In genomic region chr17:65902165-65902564, GRCh38 we compare ENCODE assay signal across 17 cellular contexts.
"Had no signal": no experiment of that assay in that cellular context is flagged by ENCODE, and none has a peak within 500 bp of the region (broad histone marks: within the 10 kb centered on the region; RNA-seq: fewer than 3 reads in every experiment).

No MANE protein-coding gene starts in this region.

- H3K27me3 ChIP-seq: cardiac muscle cell, ovary, tibial nerve, uterus had no signal

- ATAC-seq: naive thymus-derived CD4-positive, alpha-beta T cell; right cardiac atrium; stimulated activated naive CD8-positive, alpha-beta T cell treated with anti-CD3 and anti-CD28 coated beads, Interleukin-15, Interleukin-2, amounts not matched to agents 100 U/mL and 50 U/mL, for 24 hours had no signal

- H3K4me1 ChIP-seq: psoas muscle, tibial nerve, uterus had no signal

- H3K27me3 Mint-ChIP-seq: naive thymus-derived CD4-positive, alpha-beta T cell had no signal

- H3K4me1 Mint-ChIP-seq: activated CD4-positive, alpha-beta T cell treated with anti-CD3 and anti-CD28 coated beads, Interleukin-2, amount 10 ng/mL, durations not matched to agents 7 days and 5 days; naive thymus-derived CD4-positive, alpha-beta T cell had no signal

- H3K9me3 ChIP-seq: ovary, psoas muscle, tibial nerve, uterus had no signal

- H3K27ac ChIP-seq: cardiac muscle cell, epithelial cell of prostate, ovary, psoas muscle, skin epidermis, tibial nerve, uterus had no signal

- H3K36me3 Mint-ChIP-seq: activated naive CD8-positive, alpha-beta T cell; naive thymus-derived CD4-positive, alpha-beta T cell had no signal

- H3K4me3 Mint-ChIP-seq: activated CD4-positive, alpha-beta T cell treated with anti-CD3 and anti-CD28 coated beads, Interleukin-2, amount 10 ng/mL, durations not matched to agents 7 days and 5 days; activated naive CD8-positive, alpha-beta T cell; naive thymus-derived CD4-positive, alpha-beta T cell had no signal

- H3K9me3 Mint-ChIP-seq: activated CD4-positive, alpha-beta T cell treated with anti-CD3 and anti-CD28 coated beads, Interleukin-2, amount 10 ng/mL, durations not matched to agents 7 days and 5 days; naive thymus-derived CD4-positive, alpha-beta T cell had no signal

- H3K36me3 ChIP-seq: cardiac muscle cell, ovary, tibial nerve, uterus had no signal

- H3K27ac Mint-ChIP-seq: activated CD4-positive, alpha-beta T cell treated with anti-CD3 and anti-CD28 coated beads, Interleukin-2, amount 10 ng/mL, durations not matched to agents 7 days and 5 days; activated naive CD8-positive, alpha-beta T cell; naive thymus-derived CD4-positive, alpha-beta T cell had no signal

- H3K4me3 ChIP-seq: cardiac muscle cell, ovary, psoas muscle, skin epidermis, tibial nerve, uterus had no signal

- DNase-seq: activated CD4-positive, alpha-beta T cell treated with anti-CD3 and anti-CD28 coated beads, Interleukin-2, amount 10 ng/mL, durations not matched to agents 7 days and 5 days; activated gamma-delta T cell treated with Interleukin-2 at 50 U/mL for 16 hours; amniotic stem cell; foreskin fibroblast; mesenchymal stem cell; naive thymus-derived CD4-positive, alpha-beta T cell; right cardiac atrium; stimulated activated naive CD8-positive, alpha-beta T cell treated with anti-CD3 and anti-CD28 coated beads, Interleukin-15, Interleukin-2, amounts not matched to agents 100 U/mL and 50 U/mL, for 24 hours; T1000; uterus had no signal
